ENCODE assay signal across 8 cellular contexts in the genomic region with DNA sequence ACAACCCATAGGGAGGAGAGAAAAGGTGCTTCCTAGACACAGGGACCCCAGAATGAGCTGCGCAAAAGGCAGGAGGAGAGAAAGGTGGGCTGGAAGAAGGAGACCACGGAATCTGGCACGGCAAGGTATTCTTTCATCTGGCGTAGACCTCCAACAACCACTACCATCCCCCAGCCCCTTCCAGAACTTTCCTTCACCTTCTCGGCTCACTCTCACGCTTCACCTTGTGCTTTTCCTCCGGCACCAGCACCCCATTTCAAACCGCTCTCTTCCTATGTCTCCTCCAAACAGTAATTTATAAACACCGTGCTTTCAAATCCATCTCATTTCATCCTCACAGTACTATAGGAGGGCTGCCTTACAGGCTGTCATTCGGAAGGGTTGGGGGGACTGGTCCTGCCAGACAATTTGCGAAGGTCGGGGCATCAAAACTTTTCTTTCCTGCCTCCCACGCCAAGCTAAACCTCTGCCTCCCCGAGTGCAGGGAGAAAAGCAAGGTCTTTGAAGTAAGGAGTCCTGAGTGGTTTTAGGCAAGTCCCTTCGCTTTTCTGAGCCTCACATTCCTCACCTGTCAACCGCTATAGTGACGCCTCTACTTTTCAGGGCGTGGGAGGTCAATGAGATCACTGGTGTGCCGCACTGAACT. TPM values are rescaled to one million over a fixed set of nuclear protein-coding genes. Genes with fewer than 3 reads are reported as not detected.
DNase-seq lines count a peak whose midpoint lies in the region; ATAC-seq and TF ChIP-seq lines count a peak whose summit lies in the region.

No MANE protein-coding gene starts in this region.

- H3K9me3 ChIP-seq in GM23248 (ENCODE audit: low read depth) (no peaks in the 10 kb centered on the region), gastrocnemius medialis (no peaks in the 10 kb centered on the region)

- H3K9ac ChIP-seq in GM23248: peak overlapping the region; percentile 84

- ATAC-seq in gastrocnemius medialis: no peak
- ATAC-seq in omental fat pad (ENCODE audit: low FRiP score): no peak
- ATAC-seq in HG03280 (IDR thresholded peaks at IDR 0.05; ENCODE audit: unreplicated experiment): no peak

- no peaks in the 10 kb centered on the region for H3K27me3 ChIP-seq in GM23248 (replicated peaks; ENCODE audit: insufficient read depth)
- no peaks in the 10 kb centered on the region for H3K27me3 ChIP-seq in gastrocnemius medialis

- in situ Hi-C loops in GM23248 (cut with MboI) (no loop called here), gastrocnemius medialis (cut with MboI; ENCODE audit: low sequenced_read_pairs in 4 of 4) (no loop called here)

- no peak for DNase-seq in GM23248
- peak; percentile 57 for DNase-seq in T-helper 22 cell (ENCODE audit: low read depth)
- peak; percentile 51 for DNase-seq in fibroblast of mammary gland (ENCODE audit: low read depth)
- DNase-seq in gastrocnemius medialis: no peak
- no peak for DNase-seq in medulla oblongata (ENCODE audit: extremely low spot score)
- no peak for DNase-seq in omental fat pad (ENCODE audit: low spot score)
- no peak for DNase-seq in SHP77 treated with DMSO at 0.1 percent for 48 hours (lab: John Stamatoyannopoulos, UW)

- no peak for TF ChIP-seq POLR2A in gastrocnemius medialis (IDR thresholded peaks at IDR 0.05)

- 30 to 31% methylated on average over 19 of the region's 19 CpGs for WGBS in GM23248 (ENCODE audit: low coverage in 1 of 2, low lambda C conversion rate in 2 of 2, missing lambda C conversion rate in 2 of 2), 2 experiments

- H3K4me3 ChIP-seq in GM23248 (peak overlapping the region; percentile 93), fibroblast of mammary gland (ENCODE audit: control insufficient read depth, low read depth, low read length) (peak overlapping the region; percentile 91), gastrocnemius medialis (peak overlapping the region; percentile 63 to 100 (median 99))

- no peak for TF ChIP-seq CTCF in fibroblast of mammary gland (conservative IDR thresholded peaks at IDR 0.05; ENCODE audit: control insufficient read depth, insufficient read depth, low read depth, low read length)
- TF ChIP-seq CTCF in gastrocnemius medialis (IDR thresholded peaks at IDR 0.05 in 4 of 5, conservative IDR thresholded peaks at IDR 0.05 in 1 of 5): no peak
- no peak for TF ChIP-seq CTCF in omental fat pad (IDR thresholded peaks at IDR 0.05)

- H3K4me1 ChIP-seq in GM23248 (ENCODE audit: insufficient read depth) (peaks cover 27% of the 10 kb centered on the region), gastrocnemius medialis (peaks cover 31 to 44% of the 10 kb centered on the region in 2 donors)

- no peaks in the 10 kb centered on the region for H4K20me1 ChIP-seq in GM23248 (ENCODE audit: insufficient read depth)

- H3F3A ChIP-seq in GM23248 (ENCODE audit: insufficient read depth): peaks cover 25% of the 10 kb centered on the region

- peak overlapping the region; percentile 63 for H2AFZ ChIP-seq in GM23248

- no peaks in the 10 kb centered on the region for H3K9me2 ChIP-seq in GM23248 (ENCODE audit: insufficient read depth)

- H3K27ac ChIP-seq in GM23248 (peak overlapping the region; percentile 95), gastrocnemius medialis (peak overlapping the region; percentile 71 to 94 (median 86))

- peaks cover 91% of the 10 kb centered on the region for H3K79me2 ChIP-seq in GM23248 (ENCODE audit: insufficient read depth)

- peak overlapping the region; percentile 99 for H3K4me2 ChIP-seq in GM23248 (ENCODE audit: unreplicated experiment)

- H3K36me3 ChIP-seq in GM23248 (ENCODE audit: low read depth): no peaks in the 10 kb centered on the region
- no peaks in the 10 kb centered on the region for H3K36me3 ChIP-seq in gastrocnemius medialis

- intact Hi-C loops in gastrocnemius medialis (cut with DNase I; ENCODE audit: low total_unique reads): loop anchor here (1.0 to 2.0 kb wide), 4 partner anchors 39 to 230 kb away; partner anchors contain the start of genes ALG8, GAB2 and INTS4

RNA-seq across cellular contexts. Expression of gene KCTD21, which starts 0.9 kb away (rescaled TPM):
- total RNA-seq in GM23248 (2014; rRNA removed; shearing (Covaris generic)): 7.5 and 13.1 TPM in 2 replicates
- 5.7 and 7.6 TPM in 2 replicates for polyA plus RNA-seq in GM23248 (2016; fragmentation: Nextera tagmentation; extraction: Ambion mirVana)
- total RNA-seq in gastrocnemius medialis (10 to 100 TPM in 3 of 4 donors, 1 to 10 TPM in 1; 6.0 to 18.9 (median 15.8) TPM), omental fat pad (10 to 100 TPM in 3 of 4 donors, 1 to 10 TPM in 1; 9.6 to 21.5 (median 13.7) TPM)

RNA-seq across cellular contexts. Expression of gene USP35, which starts 1.2 kb away (rescaled TPM):
- total RNA-seq in GM23248 (2014; rRNA removed; shearing (Covaris generic)): 7.0 and 8.9 TPM in 2 replicates
- polyA plus RNA-seq in GM23248 (2016; fragmentation: Nextera tagmentation; extraction: Ambion mirVana): 2.2 and 2.7 TPM in 2 replicates
- total RNA-seq in gastrocnemius medialis (1 to 10 TPM; 4.6 to 6.1 (median 5.4) TPM), omental fat pad (10 to 100 TPM in 2 of 4 donors, 1 to 10 TPM in 2; 6.7 to 15.1 (median 8.6) TPM)

RNA-seq across cellular contexts. Expression of gene ALG8, which starts 48.1 kb away (rescaled TPM):
- 41.6 and 42.2 TPM in 2 replicates for total RNA-seq in GM23248 (2014; rRNA removed; shearing (Covaris generic))
- polyA plus RNA-seq in GM23248 (2016; fragmentation: Nextera tagmentation; extraction: Ambion mirVana): 57.2 and 59.9 TPM in 2 replicates
- 10 to 100 TPM in 2 of 4 donors, 1 to 10 TPM in 2; 9.0 to 12.9 (median 10.9) TPM for total RNA-seq in gastrocnemius medialis
- total RNA-seq in omental fat pad: 10 to 100 TPM; 24.4 to 47.0 (median 32.6) TPM

Comparison
In these comparisons a context has a peak if more than half of its experiments do, and no peak if none do; other contexts are left out.
1. DNase-seq: peak in T-helper 22 cell (single experiment) and fibroblast of mammary gland (single experiment); none in GM23248 (single experiment), gastrocnemius medialis (0 of 2), medulla oblongata (single experiment), omental fat pad (single experiment) and SHP77 treated with DMSO at 0.1 percent for 48 hours (single experiment).
2. Peak in every context shown above with its lines, with median percentiles within 50 percentile points of each other: H3K4me3 ChIP-seq.